ENCODE assay signal across 8 cellular contexts in genomic region chr19:18541992-18542935, GRCh38. TPM values are rescaled to one million over a fixed set of nuclear protein-coding genes. Genes with fewer than 3 reads are reported as not detected.
DNase-seq lines count a peak whose midpoint lies in the region; ATAC-seq and TF ChIP-seq lines count a peak whose summit lies in the region.

No MANE protein-coding gene starts in this region.

- DNase-seq in heart right ventricle (no peak), cardiac septum (ENCODE audit: low spot score) (no peak), ascending aorta (ENCODE audit: low spot score in 2 of 2) (no peak), left lung (no peak), tibial nerve (ENCODE audit: low spot score in 2 of 2) (no peak), NOMO-1 treated with DMSO at 0.1 percent for 48 hours (lab: John Stamatoyannopoulos, UW; ENCODE audit: unreplicated experiment) (no peak), 8988T (no peak)

- WGBS in heart right ventricle, 2 donors, result 18 to 21% methylated on average over 11 of the region's 11 CpGs
- 16 to 17% methylated on average over 11 of the region's 11 CpGs for WGBS in tibial nerve, 2 donors

- H3K27ac ChIP-seq in heart right ventricle (peak overlapping the region; percentile 78 to 94 (median 90)), ascending aorta (peak overlapping the region; percentile 87 to 88), left lung (peak overlapping the region; percentile 79 to 89), tibial nerve (peak overlapping the region; percentile 94 to 98 (median 96))

- TF ChIP-seq CTCF in heart right ventricle (IDR thresholded peaks at IDR 0.05) (no peak), ascending aorta (IDR thresholded peaks at IDR 0.05) (no peak), left lung (IDR thresholded peaks at IDR 0.05) (no peak), tibial nerve (IDR thresholded peaks at IDR 0.05) (no peak)

- H3K27me3 ChIP-seq in heart right ventricle (no peaks in the 10 kb centered on the region), ascending aorta (no peaks in the 10 kb centered on the region), left lung (no peaks in the 10 kb centered on the region), tibial nerve (no peaks in the 10 kb centered on the region)

- H3K4me3 ChIP-seq in heart right ventricle (peak overlapping the region; percentile 26 to 85 (median 60)), ascending aorta (peak overlapping the region; percentile 70 to 85), left lung (peak overlapping the region; percentile 31 to 49), tibial nerve (peak overlapping the region; percentile 64 to 88 (median 80))

- H3K36me3 ChIP-seq in heart right ventricle (peaks cover 0 to 44% (median 28%) of the 10 kb centered on the region in 9 donors), ascending aorta (peaks cover 31 to 40% of the 10 kb centered on the region in 2 donors), left lung (peaks cover 0 to 45% of the 10 kb centered on the region in 2 donors), tibial nerve (peaks cover 0 to 45% (median 10%) of the 10 kb centered on the region in 3 donors)

- intact Hi-C loops in heart right ventricle (cut with DNase I), result loop anchor here in 1 of 10 donors (2.0 kb wide), 1 partner anchor 19 kb away; the partner anchor contains the start of gene ELL
- intact Hi-C loops in cardiac septum (cut with DNase I), result no loop called here
- intact Hi-C loops in ascending aorta (cut with DNase I), result loop anchor here (2.0 kb wide), 1 partner anchor 15 kb away; the partner anchor contains the start of gene KXD1
- intact Hi-C loops in left lung (cut with DNase I), result no loop called here

- no peak for TF ChIP-seq EP300 in tibial nerve (IDR thresholded peaks at IDR 0.05)

- peak in 5 of 8 donors; percentile 4 to 23 (median 15) for ATAC-seq in heart right ventricle
- no peak for ATAC-seq in left lung
- ATAC-seq in HG02798 (IDR thresholded peaks at IDR 0.05; ENCODE audit: poor library complexity, unreplicated experiment), result no peak

- H3K4me1 ChIP-seq in heart right ventricle (peaks cover 8 to 20% (median 16%) of the 10 kb centered on the region in 9 donors), ascending aorta (peaks cover 4 to 10% of the 10 kb centered on the region in 2 donors), left lung (peaks cover 0 to 27% of the 10 kb centered on the region in 2 donors), tibial nerve (peaks cover 0 to 22% (median 11%) of the 10 kb centered on the region in 4 donors)

- no peaks in the 10 kb centered on the region for H3K9me3 ChIP-seq in heart right ventricle
- no peaks in the 10 kb centered on the region for H3K9me3 ChIP-seq in ascending aorta
- H3K9me3 ChIP-seq in left lung, result no peaks in the 10 kb centered on the region
- no peaks in the 10 kb centered on the region for H3K9me3 ChIP-seq in tibial nerve

- TF ChIP-seq POLR2A in tibial nerve (IDR thresholded peaks at IDR 0.05), result no peak

RNA-seq across cellular contexts. Expression of gene FKBP8, which starts 1.1 kb away (rescaled TPM):
- 100 to 1,000 TPM; 132 to 196 (median 151) TPM for total RNA-seq in heart right ventricle
- polyA plus RNA-seq in heart right ventricle, result 100 to 1,000 TPM; 153 to 308 TPM
- total RNA-seq in cardiac septum, result 161 TPM
- 395 TPM for total RNA-seq in ascending aorta
- 100 to 1,000 TPM; 176 to 195 TPM for total RNA-seq in left lung
- 100 to 1,000 TPM; 391 to 451 (median 434) TPM for total RNA-seq in tibial nerve

RNA-seq across cellular contexts. Expression of gene KXD1, which starts 15.4 kb away (rescaled TPM):
- total RNA-seq in heart right ventricle (10 to 100 TPM; 35.6 to 63.9 (median 45.6) TPM), cardiac septum (59.6 TPM), ascending aorta (178 TPM), left lung (10 to 100 TPM; 68.9 to 86.2 TPM), tibial nerve (100 to 1,000 TPM; 122 to 298 (median 167) TPM)
- 10 to 100 TPM; 41.2 to 88.6 TPM for polyA plus RNA-seq in heart right ventricle

RNA-seq across cellular contexts. Expression of gene ELL, which starts 20.4 kb away (rescaled TPM):
- total RNA-seq in heart right ventricle (10 to 100 TPM in 2 of 10 donors, 1 to 10 TPM in 8; 5.7 to 13.1 (median 7.5) TPM), cardiac septum (9.9 TPM), ascending aorta (30.5 TPM), left lung (10 to 100 TPM; 13.3 to 22.9 TPM), tibial nerve (10 to 100 TPM; 13.8 to 45.9 (median 26.0) TPM)
- polyA plus RNA-seq in heart right ventricle, result 1 to 10 TPM; 4.0 to 6.7 TPM

RNA-seq across cellular contexts. Expression of gene UBA52, which starts 29.4 kb away (rescaled TPM):
- total RNA-seq in heart right ventricle (100 to 1,000 TPM; 634 to 883 (median 716) TPM), cardiac septum (573 TPM), ascending aorta (554 TPM), left lung (100 to 1,000 TPM; 922 to 971 TPM), tibial nerve (100 to 1,000 TPM; 504 to 826 (median 521) TPM)
- polyA plus RNA-seq in heart right ventricle, result 1,000 to 10,000 TPM; 1,270 to 1,276 TPM

RNA-seq across cellular contexts. Expression of gene REX1BD, which starts 46.3 kb away (rescaled TPM):
- total RNA-seq in heart right ventricle (10 to 100 TPM; 63.4 to 96.3 (median 68.7) TPM), cardiac septum (58.9 TPM), ascending aorta (173 TPM), left lung (10 to 100 TPM; 51.7 to 52.1 TPM), tibial nerve (100 to 1,000 TPM; 186 to 226 (median 210) TPM)
- 100 to 1,000 TPM in 1 of 2 donors, 10 to 100 TPM in 1; 58.5 to 107 TPM for polyA plus RNA-seq in heart right ventricle

Comparison
In these comparisons a context has a peak if more than half of its experiments do, and no peak if none do; other contexts are left out.
1. ATAC-seq: peak in heart right ventricle (5 of 8); none in left lung (single experiment) and HG02798 (single experiment).
2. Peak in every context shown above with its lines, with median percentiles within 50 percentile points of each other: H3K27ac ChIP-seq and H3K4me3 ChIP-seq.